ENCODE assay signal across 36 cellular contexts in the genomic region with DNA sequence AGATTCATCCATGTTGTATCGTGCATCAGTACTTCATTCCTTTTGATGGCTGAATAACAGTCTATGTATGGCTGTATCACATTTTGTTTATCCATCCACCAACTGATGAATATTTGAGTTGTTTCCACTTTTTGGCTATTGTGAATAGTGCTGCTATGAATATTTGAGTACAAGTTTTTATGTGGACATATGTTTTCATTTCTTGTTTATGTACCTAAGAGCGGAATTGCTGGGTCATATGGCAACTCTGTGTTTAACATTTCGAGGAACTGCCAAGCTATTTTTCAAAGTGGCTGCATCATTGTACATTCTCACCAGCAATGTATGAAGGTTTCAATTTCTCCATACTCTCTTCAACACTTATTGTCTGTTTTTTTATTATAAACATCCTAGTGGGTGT.
"Had no signal": no experiment of that assay in that cellular context is flagged by ENCODE, and none has a peak within 500 bp of the region (broad histone marks: within the 10 kb centered on the region; RNA-seq: fewer than 3 reads in every experiment).

No MANE protein-coding gene starts in this region.

- H3K36me3 ChIP-seq: MG63 had no signal

- DNase-seq: Karpas-422, Kasumi-1, MG63, MM.1S, MV-4-11, NCI-H1048, NCI-H1092, NCI-H1092 treated with DMSO at 0.1 percent for 48 hours, NCI-H1105, NCI-H1105 treated with DMSO at 0.1 percent for 48 hours, NCI-H1417, NCI-H1417 treated with DMSO at 0.1 percent for 48 hours, NCI-H1436, NCI-H1436 treated with DMSO at 0.1 percent for 48 hours, NCI-H146, NCI-H1694, NCI-H1694 treated with DMSO at 0.1 percent for 48 hours, NCI-H187, NCI-H187 treated with DMSO at 0.1 percent for 48 hours, NCI-H1930, NCI-H2029, NCI-H2029 treated with DMSO at 0.1 percent for 48 hours, NCI-H2081, NCI-H2081 treated with DMSO at 0.1 percent for 48 hours, NCI-H2107, NCI-H2171, NCI-H2171 treated with DMSO at 0.1 percent for 48 hours, NCI-H2227 treated with DMSO at 0.1 percent for 48 hours, NCI-H226, NCI-H345, NCI-H446, NCI-H446 treated with DMSO at 0.1 percent for 48 hours, NCI-H510A, NCI-H510A treated with DMSO at 0.1 percent for 48 hours, NCI-H524, NCI-H524 treated with DMSO at 0.1 percent for 48 hours had no signal

- H3K4me3 ChIP-seq: MG63 had no signal

- H3K27me3 ChIP-seq: MG63 had no signal

- H3K9me3 ChIP-seq: MG63 had no signal
